In genomic region chr6:73579389-73579788, GRCh38 we compare ENCODE assay signal across 8 cellular contexts. TPM values are rescaled to one million over a fixed set of nuclear protein-coding genes. Genes with fewer than 3 reads are reported as not detected.
DNase-seq lines count a peak whose midpoint lies in the region; ATAC-seq, FAIRE-seq and TF ChIP-seq lines count a peak whose summit lies in the region.

No MANE protein-coding gene starts in this region.

- ATAC-seq in HG02981 (IDR thresholded peaks at IDR 0.05; ENCODE audit: unreplicated experiment) (peak; percentile 16), HG03139 (IDR thresholded peaks at IDR 0.05; ENCODE audit: unreplicated experiment) (no peak)

- peak overlapping the region; percentile 91 for H3K27ac Mint-ChIP-seq in activated CD4-positive, alpha-beta memory T cell treated with anti-CD3 and anti-CD28 coated beads, Interleukin-2, amount 10 ng/mL, durations not matched to agents 7 days and 5 days

- H3K4me1 Mint-ChIP-seq in activated CD4-positive, alpha-beta memory T cell treated with anti-CD3 and anti-CD28 coated beads, Interleukin-2, amount 10 ng/mL, durations not matched to agents 7 days and 5 days: peaks cover 25% of the 10 kb centered on the region

- no peaks in the 10 kb centered on the region for H3K36me3 ChIP-seq in iPS-18a (ENCODE audit: control insufficient read depth, low read depth, low read length)
- H3K36me3 ChIP-seq in subcutaneous abdominal adipose tissue (ENCODE audit: control insufficient read depth in 5 of 5, insufficient read depth in 5 of 5, low read length in 5 of 5): no peaks in the 10 kb centered on the region

- no peaks in the 10 kb centered on the region for H3K9me3 ChIP-seq in iPS-18a (ENCODE audit: control insufficient read depth, low read depth, low read length)
- H3K9me3 ChIP-seq in subcutaneous abdominal adipose tissue (ENCODE audit: control insufficient read depth in 5 of 5, low read length in 5 of 5): no peaks in the 10 kb centered on the region

- H3K9me3 Mint-ChIP-seq in activated CD4-positive, alpha-beta memory T cell treated with anti-CD3 and anti-CD28 coated beads, Interleukin-2, amount 10 ng/mL, durations not matched to agents 7 days and 5 days: peaks cover 8% of the 10 kb centered on the region

- H3K9ac ChIP-seq in iPS-18a (ENCODE audit: low read length): peak overlapping the region; percentile 88
- peak overlapping the region; percentile 65 to 81 (median 80) for H3K9ac ChIP-seq in subcutaneous abdominal adipose tissue (ENCODE audit: low read length in 5 of 5)

- no peak for TF ChIP-seq POLR2A in lower leg skin (IDR thresholded peaks at IDR 0.05)

- CTCF ChIA-PET in activated CD4-positive, alpha-beta memory T cell treated with anti-CD3 and anti-CD28 coated beads, Interleukin-2, amount 10 ng/mL, durations not matched to agents 7 days and 5 days (lab: Charles Lee): interaction anchor here (0.8 to 2.2 kb wide), 6 partner anchors 32 to 83 kb away, joined by 3 to 10 read pairs (median 4); no protein-coding TSS in a partner anchor

- DNase-seq in activated CD4-positive, alpha-beta memory T cell treated with anti-CD3 and anti-CD28 coated beads, Interleukin-2, amount 10 ng/mL, durations not matched to agents 7 days and 5 days: no peak
- no peak for DNase-seq in frontal cortex (ENCODE audit: low spot score in 2 of 2)
- DNase-seq in CD1c-positive myeloid dendritic cell (ENCODE audit: extremely low spot score): no peak
- no peak for DNase-seq in lower leg skin (ENCODE audit: low spot score in 2 of 2)

- H3K4me3 ChIP-seq in iPS-18a (ENCODE audit: low read length): peak overlapping the region; percentile 9
- H3K4me3 ChIP-seq in subcutaneous abdominal adipose tissue (ENCODE audit: low read depth in 1 of 5, low read length in 5 of 5): peak overlapping the region in 2 of 5 donors; percentile 30 to 37
- H3K4me3 ChIP-seq in lower leg skin (ENCODE audit: low read depth, poor library complexity, severe bottlenecking): no peak overlapping the region

- H3K4me1 ChIP-seq in iPS-18a (ENCODE audit: control insufficient read depth, low read depth, low read length) (peaks cover 36% of the 10 kb centered on the region), subcutaneous abdominal adipose tissue (ENCODE audit: control insufficient read depth in 5 of 5, insufficient read depth in 5 of 5, low read length in 5 of 5) (peaks cover 5 to 27% (median 23%) of the 10 kb centered on the region in 5 donors)

- FAIRE-seq in frontal cortex (lab: Jason Lieb, UNC): no peak

- intact Hi-C loops in lower leg skin (cut with DNase I; ENCODE audit: low total_unique reads): no loop called here

- POLR2A ChIA-PET in activated CD4-positive, alpha-beta memory T cell treated with anti-CD3 and anti-CD28 coated beads, Interleukin-2, amount 10 ng/mL, durations not matched to agents 7 days and 5 days (lab: Charles Lee): interaction anchor here (0.9 to 3.1 kb wide), 6 partner anchors 48 to 118 kb away, joined by 3 to 105 read pairs (median 12); partner anchors contain the start of genes EEF1A1, MTO1 and SLC17A5

- no peaks in the 10 kb centered on the region for H3K27me3 Mint-ChIP-seq in activated CD4-positive, alpha-beta memory T cell treated with anti-CD3 and anti-CD28 coated beads, Interleukin-2, amount 10 ng/mL, durations not matched to agents 7 days and 5 days

- no peak overlapping the region for H3K4me3 Mint-ChIP-seq in activated CD4-positive, alpha-beta memory T cell treated with anti-CD3 and anti-CD28 coated beads, Interleukin-2, amount 10 ng/mL, durations not matched to agents 7 days and 5 days

- peaks cover 5% of the 10 kb centered on the region for H3K36me3 Mint-ChIP-seq in activated CD4-positive, alpha-beta memory T cell treated with anti-CD3 and anti-CD28 coated beads, Interleukin-2, amount 10 ng/mL, durations not matched to agents 7 days and 5 days (ENCODE audit: low read depth)

- H3K27me3 ChIP-seq in iPS-18a (ENCODE audit: control insufficient read depth, insufficient read depth, low read length): no peaks in the 10 kb centered on the region
- H3K27me3 ChIP-seq in subcutaneous abdominal adipose tissue (ENCODE audit: control insufficient read depth in 5 of 5, insufficient read depth in 4 of 5, low read length in 5 of 5): no peaks in the 10 kb centered on the region

- TF ChIP-seq CTCF in lower leg skin (IDR thresholded peaks at IDR 0.05): no peak

- H3K27ac ChIP-seq in iPS-18a (ENCODE audit: low read length): peak overlapping the region; percentile 95
- H3K27ac ChIP-seq in subcutaneous abdominal adipose tissue (ENCODE audit: low read depth, low read length): peak overlapping the region; percentile 98

- 35 to 46% methylated on average over 4 of the region's 4 CpGs for WGBS in lower leg skin, 2 donors

RNA-seq across cellular contexts. Expression of gene EEF1A1, which starts 58.6 kb away (rescaled TPM):
- 1,000 to 10,000 TPM; 7,440 to 7,455 TPM for total RNA-seq in activated CD4-positive, alpha-beta memory T cell treated with anti-CD3 and anti-CD28 coated beads, Interleukin-2, amount 10 ng/mL, durations not matched to agents 7 days and 5 days
- 20,614 TPM for total RNA-seq in frontal cortex
- total RNA-seq in lower leg skin: over 10,000 TPM in 2 of 4 donors, 1,000 to 10,000 TPM in 2; 8,072 to 12,275 (median 10,774) TPM
